Comparison of ENCODE assay signal across 9 cellular contexts in the genomic region with DNA sequence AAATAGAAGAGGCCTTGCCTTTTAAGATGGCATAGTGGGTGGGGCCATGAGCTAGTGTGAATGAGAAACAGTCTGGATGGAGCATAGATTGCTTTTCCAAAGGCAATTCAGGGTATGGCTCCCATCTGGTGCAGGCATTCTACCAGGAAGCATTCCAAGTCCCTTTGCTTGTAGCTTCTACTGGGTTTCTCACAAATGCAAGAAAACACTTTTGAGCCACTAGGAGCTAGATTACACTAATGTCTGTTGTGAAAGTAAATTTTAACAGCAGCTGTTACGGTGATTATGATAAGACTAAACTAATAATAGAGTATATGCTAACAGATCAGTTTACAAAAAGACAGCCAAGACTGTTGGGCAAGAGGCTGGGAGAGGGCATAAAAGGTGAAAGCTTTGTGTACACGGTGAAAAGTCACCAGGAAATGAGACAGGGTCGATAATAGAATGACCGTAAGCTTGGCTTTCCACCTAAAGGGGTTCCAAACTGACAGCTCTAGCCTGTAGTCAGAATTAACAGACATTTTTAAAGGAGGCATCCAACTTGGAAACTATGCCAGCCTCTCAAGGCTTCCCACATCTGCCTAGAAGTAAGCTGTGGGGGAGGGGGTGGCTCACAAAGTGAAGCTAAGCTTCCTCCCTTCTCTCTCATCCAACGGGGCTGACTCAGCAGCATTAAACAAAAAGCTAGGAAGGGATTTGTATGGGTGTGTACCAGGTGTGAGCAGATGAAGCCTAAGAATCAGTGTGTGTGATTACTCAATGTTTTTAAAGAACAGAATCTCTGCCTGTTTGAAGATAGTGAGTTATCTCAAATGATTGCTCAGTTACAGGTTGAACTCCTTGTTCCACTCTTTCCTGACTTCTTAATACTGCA.
A peak's percentile ranks its signal among the peaks of the same experiment; 100 is the strongest.
DNase-seq lines count a peak whose midpoint lies in the region; ATAC-seq and TF ChIP-seq lines count a peak whose summit lies in the region.
"Had no signal": no experiment of that assay in that cellular context is flagged by ENCODE, and none has a peak within 500 bp of the region (broad histone marks: within the 10 kb centered on the region; RNA-seq: fewer than 3 reads in every experiment).

No MANE protein-coding gene starts in this region.

- CTCF ChIA-PET in PC-9 (lab: Charles Lee): interaction anchor here (0.6 to 1.0 kb wide), 2 partner anchors 109 to 355 kb away, joined by 3 read pairs; no protein-coding TSS in a partner anchor

- 0 out of 2 replicates have a peak overlapping the region, but pooled peaks have one; percentile 8 for H2AFZ ChIP-seq in PC-9

- TF ChIP-seq CTCF in PC-9 (conservative IDR thresholded peaks at IDR 0.05) (no peak), foreskin fibroblast (IDR thresholded peaks at IDR 0.05; ENCODE audit: low read depth, low read length) (no peak), sigmoid colon (IDR thresholded peaks at IDR 0.05) (no peak)

- DNase-seq in H7 (peak; percentile 18), PC-9 (peak; percentile 47 to 90), foreskin fibroblast (peak; percentile 66 to 85), sigmoid colon (no peak), NCI-H1417 treated with DMSO at 0.1 percent for 48 hours (lab: John Stamatoyannopoulos, UW) (no peak)
- no peak for DNase-seq in stimulated activated CD4-positive, alpha-beta T cell treated with anti-CD3 and anti-CD28 coated beads, Interleukin-1b, Interleukin-23, amount 100 ng/mL, for 48 hours

- H3K9me2 ChIP-seq in PC-9 (ENCODE audit: insufficient read depth): no peaks in the 10 kb centered on the region

- no peak for TF ChIP-seq POLR2A in sigmoid colon (IDR thresholded peaks at IDR 0.05)

- H3K9me3 ChIP-seq in PC-9 (ENCODE audit: insufficient read depth, low read depth) (0 out of 2 replicates have a peak, but pooled peaks cover 5% of the 10 kb centered on the region), sigmoid colon (peaks cover 0 to 5% (median 0%) of the 10 kb centered on the region in 4 donors)

- POLR2A ChIA-PET in PC-9 (lab: Charles Lee; ENCODE audit: unreplicated experiment): interaction anchor here (0.6 to 0.9 kb wide), 5 partner anchors 65 to 580 kb away, joined by 3 to 5 read pairs (median 4); no protein-coding TSS in a partner anchor

- TF ChIP-seq EP300 in sigmoid colon (IDR thresholded peaks at IDR 0.05): no peak

- H3K4me3 ChIP-seq in H7 (ENCODE audit: insufficient read depth, low read depth, low read length) (no peak overlapping the region), PC-9 (peak overlapping the region; percentile 38; the same call in 1 of the 2 replicates), foreskin fibroblast (ENCODE audit: low read depth in 1 of 2, low read length in 2 of 2) (peak overlapping the region; percentile 2 to 22), sigmoid colon (no peak overlapping the region)
- H3K4me3 ChIP-seq: HAP-1 had no signal

- peak overlapping the region; percentile 70 for H3K4me2 ChIP-seq in PC-9

- peak overlapping the region; percentile 69 for H3K27ac ChIP-seq in PC-9
- peak overlapping the region; percentile 39 to 67 (median 52) for H3K27ac ChIP-seq in sigmoid colon

- ATAC-seq in HG03378 (IDR thresholded peaks at IDR 0.05; ENCODE audit: unreplicated experiment): no peak
- ATAC-seq in HG03175 (IDR thresholded peaks at IDR 0.05; ENCODE audit: unreplicated experiment): no peak

- 8 to 43% methylated on average over 5 of the region's 5 CpGs for WGBS in sigmoid colon, 2 donors

- H3K27me3 ChIP-seq in H7 (ENCODE audit: control insufficient read depth, insufficient read depth, low read length): no peaks in the 10 kb centered on the region
- H3K27me3 ChIP-seq in PC-9 (ENCODE audit: insufficient read depth, low read depth): no peaks in the 10 kb centered on the region
- H3K27me3 ChIP-seq in sigmoid colon: no peaks in the 10 kb centered on the region

- no TSS peak for BruUV-seq in PC-9 (replicated peaks; lab: Mats Ljungman, UMichigan)

- intact Hi-C loops in PC-9 (cut with micrococcal nuclease; ENCODE audit: unreplicated experiment) (loop anchor here (1.0 to 2.0 kb wide), 2 partner anchors 61 to 64 kb away; partner anchors contain the start of genes GPD1L, OSBPL10 and ZNF860), sigmoid colon (cut with DNase I) (no loop called here)

- H3K79me2 ChIP-seq in PC-9 (ENCODE audit: low read depth): no peaks in the 10 kb centered on the region

- no peaks in the 10 kb centered on the region for H3K36me3 ChIP-seq in H7 (replicated peaks; ENCODE audit: control insufficient read depth, insufficient read depth, low read length)
- no peaks in the 10 kb centered on the region for H3K36me3 ChIP-seq in PC-9 (ENCODE audit: low read depth)
- H3K36me3 ChIP-seq in sigmoid colon: no peaks in the 10 kb centered on the region
- H3K36me3 ChIP-seq: HAP-1 had no signal

- peaks cover 24% of the 10 kb centered on the region for H3F3A ChIP-seq in PC-9 (ENCODE audit: insufficient read depth, low read depth)

- no peaks in the 10 kb centered on the region for H4K20me1 ChIP-seq in PC-9 (ENCODE audit: insufficient read depth)

- peaks cover 28% of the 10 kb centered on the region for H3K4me1 ChIP-seq in PC-9 (replicated peaks; ENCODE audit: insufficient read depth)
- peaks cover 0 to 16% (median 11%) of the 10 kb centered on the region in 4 donors for H3K4me1 ChIP-seq in sigmoid colon
- H3K4me1 ChIP-seq: HAP-1 had no signal

Comparison
In these comparisons a context has a peak if more than half of its experiments do, and no peak if none do; other contexts are left out.
1. DNase-seq: peak in H7 (single experiment), PC-9 (2 of 2) and foreskin fibroblast (2 of 2); none in sigmoid colon (single experiment), stimulated activated CD4-positive, alpha-beta T cell treated with anti-CD3 and anti-CD28 coated beads, Interleukin-1b, Interleukin-23, amount 100 ng/mL, for 48 hours (single experiment) and NCI-H1417 treated with DMSO at 0.1 percent for 48 hours (single experiment).
2. H3K4me3 ChIP-seq: peak in PC-9 (single experiment) and foreskin fibroblast (2 of 2); none in H7 (single experiment) and sigmoid colon (0 of 4).